Comparison of ENCODE assay signal across 8 cellular contexts in genomic region chr9:131276107-131276888, GRCh38. TPM values are rescaled to one million over a fixed set of nuclear protein-coding genes. Genes with fewer than 3 reads are reported as not detected.
DNase-seq lines count a peak whose midpoint lies in the region; ATAC-seq, FAIRE-seq and TF ChIP-seq lines count a peak whose summit lies in the region.

Gene FAM78A (minus strand): TSS chr9:131276510. CDS start chr9:131276179, 331 bp downstream.

- DNase-seq in GM19238 (ENCODE audit: insufficient read length, low spot score) = peak; percentile 58
- DNase-seq in OCI-M1 (lab: John Stamatoyannopoulos, UW) = peak; percentile 70
- DNase-seq in GM12878 (ENCODE audit: low read depth, low spot score) = no peak
- DNase-seq in keratinocyte (ENCODE audit: low read depth, low spot score) = no peak
- DNase-seq in stimulated activated naive CD4-positive, alpha-beta T cell (lab: John Stamatoyannopoulos, UW) = peak in 4 of 6 experiments; percentile 39 to 52 (median 41)
- no peak for DNase-seq in GM12892 (ENCODE audit: insufficient read length)

- POLR2A ChIA-PET in GM12878 (lab: Charles Lee) = interaction anchor here (11.3 kb wide), 1 partner anchor 22 kb away, joined by 267 read pairs; no protein-coding TSS in a partner anchor

- TF ChIP-seq EP300 in GM12878 (IDR thresholded peaks at IDR 0.05; ENCODE audit: borderline replicate concordance in 1 of 2, control insufficient read depth in 1 of 2, low read depth in 2 of 2, low read length in 2 of 2) = no peak

- no peaks in the 10 kb centered on the region for H3K9me1 ChIP-seq in keratinocyte (ENCODE audit: control insufficient read depth, extremely low read depth, insufficient read depth, low read length)

- BruUV-seq in GM12878 (replicated peaks; lab: Mats Ljungman, UMichigan) = TSS peak; percentile 55

- CTCF ChIA-PET in GM12878 (lab: Yijun Ruan, JAX) = interaction anchor here (0.6 to 9.8 kb wide), 4 partner anchors 22 to 293 kb away, joined by 3 to 151 read pairs (median 33); no protein-coding TSS in a partner anchor

- FAIRE-seq in GM12878 (lab: Jason Lieb, UNC) (peak; percentile 7), keratinocyte (lab: Jason Lieb, UNC) (no peak), GM12892 (lab: Jason Lieb, UNC) (no peak)

- H3K4me2 ChIP-seq in GM12878 (ENCODE audit: control insufficient read depth, insufficient read depth) = peak within 1 kb of the TSS; percentile 100
- peak within 1 kb of the TSS; percentile 58 for H3K4me2 ChIP-seq in keratinocyte (ENCODE audit: control insufficient read depth, extremely low read depth, insufficient read depth, low read depth, low read length)

- TF ChIP-seq POLR2A in GM12878 (IDR thresholded peaks at IDR 0.05; ENCODE audit: low read depth, low read length) (peak; percentile 46; the same call in 1 of the 2 replicates), GM12892 (IDR thresholded peaks at IDR 0.05; ENCODE audit: low read depth, low read length) (no peak)

- H3K4me3 ChIP-seq in GM12878 (peak within 1 kb of the TSS; percentile 99), keratinocyte (ENCODE audit: control insufficient read depth in 2 of 3, extremely low read depth in 1 of 3, insufficient read depth in 2 of 3, low read depth in 1 of 3, low read length in 3 of 3) (peak within 1 kb of the TSS; percentile 28 to 64 (median 29))

- TF ChIP-seq RAD21 in GM12878 (IDR thresholded peaks at IDR 0.05; ENCODE audit: insufficient read depth, low read depth, low read length) = no peak

- H3K9ac ChIP-seq in GM12878 (ENCODE audit: control insufficient read depth, insufficient read depth, low read length) (peak within 1 kb of the TSS; percentile 97), keratinocyte (ENCODE audit: control insufficient read depth, extremely low read depth, insufficient read depth, low read length) (no peak within 1 kb of the TSS)

- H3K27me3 ChIP-seq in GM12878 (replicated peaks in 1 of 2; ENCODE audit: control insufficient read depth in 2 of 2, insufficient read depth in 2 of 2, low read length in 1 of 2) (no peaks in the 10 kb centered on the region; a peak in 2 of 4 replicates), keratinocyte (ENCODE audit: control insufficient read depth, extremely low read depth, insufficient read depth, low read length) (peaks cover 41% of the 10 kb centered on the region)

- H2AFZ ChIP-seq in GM12878 (ENCODE audit: control insufficient read depth, low read depth, low read length) = peak within 1 kb of the TSS; percentile 68
- H2AFZ ChIP-seq in keratinocyte (ENCODE audit: control insufficient read depth, low read length) = no peak within 1 kb of the TSS

- H4K20me1 ChIP-seq in GM12878 (ENCODE audit: control insufficient read depth, insufficient read depth) = no peaks in the 10 kb centered on the region
- no peaks in the 10 kb centered on the region for H4K20me1 ChIP-seq in keratinocyte (ENCODE audit: control insufficient read depth, extremely low read depth, insufficient read depth, low read length)

- H3K9me3 ChIP-seq in GM12878 (replicated peaks; ENCODE audit: control insufficient read depth, insufficient read depth, low read length) = no peaks in the 10 kb centered on the region
- H3K9me3 ChIP-seq in keratinocyte (ENCODE audit: control insufficient read depth, low read depth, low read length) = no peaks in the 10 kb centered on the region

- intact Hi-C loops in GM12878 (cut with micrococcal nuclease; ENCODE audit: unreplicated experiment) = loop anchor here (1.0 kb wide), 1 partner anchor 24 kb away; no protein-coding TSS in a partner anchor

- dilution Hi-C loops in keratinocyte (cut with MboI; ENCODE audit: extremely low pct_ligation_motif_present, low sequenced_read_pairs) = no loop called here

- TF ChIP-seq CTCF in GM12878 (IDR thresholded peaks at IDR 0.05 in 2 of 3, conservative IDR thresholded peaks at IDR 0.05 in 1 of 3; ENCODE audit: control insufficient read depth in 2 of 3, extremely low read depth in 1 of 3, insufficient read depth in 1 of 3, low read depth in 3 of 3, low read length in 3 of 3) (peak in 2 of 3 experiments; percentile 10 to 21; a peak in 3 of 6 replicates), keratinocyte (optimal IDR thresholded peaks at IDR 0.05 in 1 of 3, IDR thresholded peaks at IDR 0.05 in 1 of 3, conservative IDR thresholded peaks at IDR 0.05 in 1 of 3; ENCODE audit: extremely low read depth in 1 of 3, insufficient read depth in 2 of 3, low read length in 3 of 3) (no peak)

- WGBS in GM12878 (ENCODE audit: insufficient coverage, insufficient replicate concordance, low lambda C conversion rate, missing lambda C conversion rate) = 1% methylated on average over 48 of the region's 75 CpGs

- peaks cover 59% of the 10 kb centered on the region for H3K79me2 ChIP-seq in GM12878 (ENCODE audit: control insufficient read depth, insufficient read depth, low read length)
- no peaks in the 10 kb centered on the region for H3K79me2 ChIP-seq in keratinocyte (ENCODE audit: control insufficient read depth, insufficient read depth, low read length)

- H3K36me3 ChIP-seq in GM12878 (ENCODE audit: control insufficient read depth in 2 of 2, insufficient read depth in 2 of 2, low read length in 1 of 2) (no peaks in the 10 kb centered on the region), keratinocyte (ENCODE audit: control insufficient read depth in 2 of 2, extremely low read depth in 1 of 2, insufficient read depth in 2 of 2, low read length in 2 of 2) (no peaks in the 10 kb centered on the region)

- H3K27ac ChIP-seq in GM12878 (ENCODE audit: control insufficient read depth, insufficient read depth) (peak within 1 kb of the TSS; percentile 99), keratinocyte (ENCODE audit: control insufficient read depth, insufficient read depth, low read length) (no peak within 1 kb of the TSS)

- SMC1A ChIA-PET in GM12878 (lab: Charles Lee; ENCODE audit: uncharacterized antibody, unreplicated experiment) = interaction anchor here (1.3 to 7.9 kb wide), 3 partner anchors 22 to 95 kb away, joined by 3 to 154 read pairs (median 3); no protein-coding TSS in a partner anchor

- ATAC-seq in GM12878 (peak; percentile 3), HG03460 (IDR thresholded peaks at IDR 0.05; ENCODE audit: unreplicated experiment) (no peak), HG02870 (IDR thresholded peaks at IDR 0.05; ENCODE audit: unreplicated experiment) (no peak)

- H3K4me1 ChIP-seq in GM12878 (ENCODE audit: control insufficient read depth, insufficient read depth, low read length) = peaks cover 21% of the 10 kb centered on the region
- H3K4me1 ChIP-seq in keratinocyte (ENCODE audit: control insufficient read depth, extremely low read depth, insufficient read depth, low read length) = no peaks in the 10 kb centered on the region

- in situ Hi-C loops in GM12878 (cut with MboI) = no loop called here

- RAD21 ChIA-PET in GM12878 (lab: Charles Lee; ENCODE audit: unreplicated experiment) = interaction anchor here (3.3 to 11.6 kb wide), 2 partner anchors 21 to 97 kb away, joined by 35 to 181 read pairs; no protein-coding TSS in a partner anchor

TF ChIP-seq in GM12878, 131 proteins besides CTCF, POLR2A, EP300 and RAD21 (continues in another document):
- TF ChIP-seq SREBF2 (IDR thresholded peaks at IDR 0.05; ENCODE audit: low read length) (no peak), JUNB (IDR thresholded peaks at IDR 0.05) (no peak)

RNA-seq across cellular contexts. Expression of gene FAM78A, which starts in this region (rescaled TPM):
- total RNA-seq in GM12878 (2013; cell fraction: nucleolus; rRNA removed) = 21.7 and 24.1 TPM in 2 replicates
- 19.2 and 20.1 TPM in 2 replicates for total RNA-seq in GM12878 (2014; rRNA removed)
- total RNA-seq in GM12878 (2014; rRNA removed; fragmentation: Illumina TruSeq; extraction: Trizol) = 10.5 and 11.0 TPM in 2 replicates
- total RNA-seq in GM12878 (2021) = 25.1 and 25.4 TPM in 2 replicates
- polyA plus RNA-seq in GM12878 (2011; ENCODE audit: low read depth) = 4.4 TPM
- polyA plus RNA-seq in GM12878 (2011; rRNA removed) = 13.7 and 32.5 TPM in 2 replicates
- 31.2 and 49.8 TPM in 2 replicates for polyA plus RNA-seq in GM12878 (2011; cell fraction: cytosol; rRNA removed)
- polyA plus RNA-seq in GM12878 (2011; cell fraction: nucleus; rRNA removed) = 42.4 and 44.6 TPM in 2 replicates
- polyA plus RNA-seq in GM12878 (2012) = 14.3 and 17.2 TPM in 2 replicates
- polyA plus RNA-seq in GM12878 (2014; fragmentation: Illumina TruSeq; extraction: Trizol) = 5.4 and 13.4 TPM in 2 replicates
- under 1 TPM; 0.18 to 0.66 TPM for polyA plus RNA-seq in GM12878 (2014; fragmentation: Nextera tagmentation; extraction: Ambion mirVana)
- polyA plus RNA-seq in GM12878 (2014; rRNA removed) = 19.4 and 23.5 TPM in 2 replicates
- 10 to 100 TPM in 1 of 2 experiments, 1 to 10 TPM in 1; 6.7 to 10.1 TPM for polyA plus RNA-seq in GM12878 (2016; fragmentation: Nextera tagmentation; extraction: Ambion mirVana)
- polyA minus RNA-seq in GM12878 (2011; rRNA and poly(A)+ RNA removed) = 21.5 and 25.7 TPM in 2 replicates
- 19.4 and 22.6 TPM in 2 replicates for polyA minus RNA-seq in GM12878 (2011; cell fraction: cytosol; rRNA and poly(A)+ RNA removed)
- polyA minus RNA-seq in GM12878 (2011; cell fraction: nucleus; rRNA and poly(A)+ RNA removed) = 7.4 and 15.1 TPM in 2 replicates
- polyA plus RNA-seq in keratinocyte = 0.25 to 1.1 TPM (median 0.33 TPM) in 3 replicates
- polyA plus RNA-seq in keratinocyte (2011; ENCODE audit: low read depth) = 0.11 TPM
- 0.22 and 0.47 TPM in 2 replicates for polyA plus RNA-seq in keratinocyte (2011; cell fraction: cytosol; rRNA removed)
- 0.50 and 1.0 TPM in 2 replicates for polyA plus RNA-seq in keratinocyte (2011; cell fraction: nucleus; rRNA removed)
- 0.08 and 0.54 TPM in 2 replicates for polyA plus RNA-seq in keratinocyte (2012; ENCODE audit: low replicate concordance)
- 0.20 to 1.3 TPM (median 0.33 TPM) in 3 replicates for polyA minus RNA-seq in keratinocyte
- polyA minus RNA-seq in keratinocyte (2011; cell fraction: cytosol; rRNA and poly(A)+ RNA removed) = not detected
- 0.78 TPM in 1 of 2 replicates, not detected in the other for polyA minus RNA-seq in keratinocyte (2011; cell fraction: nucleus; rRNA and poly(A)+ RNA removed)
- polyA plus RNA-seq in GM12892 (2012; ENCODE audit: missing spikeins) = 6.8 TPM

Comparison
In these comparisons a context has a peak if more than half of its experiments do, and no peak if none do; other contexts are left out.
1. DNase-seq: peak in GM19238 (single experiment), OCI-M1 (single experiment) and stimulated activated naive CD4-positive, alpha-beta T cell (4 of 6); none in GM12878 (single experiment), keratinocyte (single experiment) and GM12892 (single experiment).
2. CTCF ChIP-seq: peak in GM12878 (2 of 3); none in keratinocyte (0 of 3).